In genomic region chrX:120366794-120367193, GRCh38 we compare ENCODE assay signal across 28 cellular contexts. TPM values are rescaled to one million over a fixed set of nuclear protein-coding genes. Genes with fewer than 3 reads are reported as not detected.
"Had no signal": no experiment of that assay in that cellular context is flagged by ENCODE, and none has a peak within 500 bp of the region (broad histone marks: within the 10 kb centered on the region; RNA-seq: fewer than 3 reads in every experiment).

No MANE protein-coding gene starts in this region.

- ATAC-seq: effector memory CD8-positive, alpha-beta T cell; left lung; naive thymus-derived CD4-positive, alpha-beta T cell; stimulated activated memory B cell treated with anti-CD40 and anti-IgM and Interleukin-4, amounts not matched to agents 10 μg/mL and 1 μg/mL and 100 μg/mL, for 72 hours; stimulated activated naive CD8-positive, alpha-beta T cell treated with anti-CD3 and anti-CD28 coated beads, Interleukin-15, amount 100 ng/mL, for 72 hours; upper lobe of right lung had no signal

- H3K4me2 ChIP-seq: hepatocyte had no signal

- H3K27me3 Mint-ChIP-seq: dendritic cell treated with granulocyte-macrophage colony-stimulating factor and Interleukin-4, amounts not matched to agents 40 ng/mL and 50 ng/mL, for 4 days; stimulated activated memory B cell treated with anti-CD40 and anti-IgM and Interleukin-4, amounts not matched to agents 10 μg/mL and 1 μg/mL and 100 μg/mL, for 72 hours; stimulated activated naive CD8-positive, alpha-beta T cell treated with anti-CD3 and anti-CD28 coated beads, Interleukin-15, amount 100 ng/mL, for 72 hours had no signal

- H3K36me3 ChIP-seq: esophagus muscularis mucosa, left lung, neutrophil, spleen, tibial nerve, upper lobe of right lung, vagina had no signal

- DNase-seq: cerebellar nuclear complex; effector memory CD8-positive, alpha-beta T cell; left lung; mesendoderm; naive thymus-derived CD4-positive, alpha-beta T cell; spleen; stimulated activated CD4-positive, alpha-beta T cell treated with anti-CD3 and anti-CD28 coated beads, Interleukin-15, amount 100 ng/mL, for 24 hours; stimulated activated CD4-positive, alpha-beta T cell treated with anti-CD3 and anti-CD28 coated beads, Interleukin-1b, Interleukin-23, amount 100 ng/mL, for 48 hours; stimulated activated CD4-positive, alpha-beta T cell treated with anti-CD3 and anti-CD28 coated beads, Interleukin-4, amount 100 ng/mL, for 24 hours; stimulated activated naive CD8-positive, alpha-beta T cell treated with anti-CD3 and anti-CD28 coated beads, Interleukin-15, amount 100 ng/mL, for 72 hours; testis; upper lobe of right lung had no signal

- H3K4me1 Mint-ChIP-seq: naive thymus-derived CD4-positive, alpha-beta T cell; stimulated activated memory B cell treated with anti-CD40 and anti-IgM and Interleukin-4, amounts not matched to agents 10 μg/mL and 1 μg/mL and 100 μg/mL, for 72 hours; stimulated activated naive CD8-positive, alpha-beta T cell treated with anti-CD3 and anti-CD28 coated beads, Interleukin-15, amount 100 ng/mL, for 72 hours had no signal

- H3K4me3 ChIP-seq: esophagus muscularis mucosa, hepatocyte, left lung, spleen, testis, tibial nerve, upper lobe of right lung, vagina had no signal

- H3K4me1 ChIP-seq: esophagus muscularis mucosa, left lung, spleen, testis, tibial nerve, upper lobe of right lung, vagina had no signal

- H3K27me3 ChIP-seq: esophagus muscularis mucosa, hepatocyte, left lung, neutrophil, testis, tibial nerve, upper lobe of right lung, vagina had no signal

- H3K36me3 Mint-ChIP-seq: naive thymus-derived CD4-positive, alpha-beta T cell; stimulated activated memory B cell treated with anti-CD40 and anti-IgM and Interleukin-4, amounts not matched to agents 10 μg/mL and 1 μg/mL and 100 μg/mL, for 72 hours had no signal

- H3K27ac Mint-ChIP-seq: dendritic cell treated with granulocyte-macrophage colony-stimulating factor and Interleukin-4, amounts not matched to agents 40 ng/mL and 50 ng/mL, for 4 days; effector memory CD8-positive, alpha-beta T cell; naive thymus-derived CD4-positive, alpha-beta T cell; stimulated activated memory B cell treated with anti-CD40 and anti-IgM and Interleukin-4, amounts not matched to agents 10 μg/mL and 1 μg/mL and 100 μg/mL, for 72 hours; stimulated activated naive CD8-positive, alpha-beta T cell treated with anti-CD3 and anti-CD28 coated beads, Interleukin-15, amount 100 ng/mL, for 72 hours had no signal

- H3K9me3 Mint-ChIP-seq: dendritic cell treated with granulocyte-macrophage colony-stimulating factor and Interleukin-4, amounts not matched to agents 40 ng/mL and 50 ng/mL, for 4 days; effector memory CD8-positive, alpha-beta T cell; naive thymus-derived CD4-positive, alpha-beta T cell; stimulated activated memory B cell treated with anti-CD40 and anti-IgM and Interleukin-4, amounts not matched to agents 10 μg/mL and 1 μg/mL and 100 μg/mL, for 72 hours; stimulated activated naive CD8-positive, alpha-beta T cell treated with anti-CD3 and anti-CD28 coated beads, Interleukin-15, amount 100 ng/mL, for 72 hours had no signal

- H2AFZ ChIP-seq: hepatocyte had no signal

- H3K79me2 ChIP-seq: hepatocyte had no signal

- FAIRE-seq: colon had no signal

- H3K27ac ChIP-seq: epithelial cell of prostate, esophagus muscularis mucosa, hepatocyte, left lung, neutrophil, spleen, testis, tibial nerve, upper lobe of right lung, vagina had no signal

- H3K9me3 ChIP-seq: esophagus muscularis mucosa, left lung, neutrophil, spleen, testis, tibial nerve, upper lobe of right lung, vagina had no signal

- H3K4me3 Mint-ChIP-seq: dendritic cell treated with granulocyte-macrophage colony-stimulating factor and Interleukin-4, amounts not matched to agents 40 ng/mL and 50 ng/mL, for 4 days; effector memory CD8-positive, alpha-beta T cell; naive thymus-derived CD4-positive, alpha-beta T cell; stimulated activated memory B cell treated with anti-CD40 and anti-IgM and Interleukin-4, amounts not matched to agents 10 μg/mL and 1 μg/mL and 100 μg/mL, for 72 hours; stimulated activated naive CD8-positive, alpha-beta T cell treated with anti-CD3 and anti-CD28 coated beads, Interleukin-15, amount 100 ng/mL, for 72 hours had no signal

RNA-seq across cellular contexts. Expression of gene ATP1B4, which starts 4.9 kb away (rescaled TPM):
- total RNA-seq: esophagus muscularis mucosa; fibroblast of villous mesenchyme; hepatocyte; kidney epithelial cell; left lung; lung microvascular endothelial cell; naive thymus-derived CD4-positive, alpha-beta T cell; osteoblast; pulmonary artery endothelial cell; spleen; subcutaneous adipose tissue; tibial nerve; upper lobe of right lung had no signal
- polyA plus RNA-seq: hepatocyte; naive thymus-derived CD4-positive, alpha-beta T cell; neural cell; spleen had no signal

RNA-seq across cellular contexts. Expression of gene TMEM255A, which starts 55.5 kb away (rescaled TPM):
- total RNA-seq: kidney epithelial cell, lung microvascular endothelial cell, pulmonary artery endothelial cell had no signal
